8 cellular contexts compared by ENCODE assay signal in genomic region chr14:32076278-32077080, GRCh38. TPM values are rescaled to one million over a fixed set of nuclear protein-coding genes. Genes with fewer than 3 reads are reported as not detected.
A peak's percentile ranks its signal among the peaks of the same experiment; 100 is the strongest.
DNase-seq lines count a peak whose midpoint lies in the region; ATAC-seq and TF ChIP-seq lines count a peak whose summit lies in the region.

No MANE protein-coding gene starts in this region.

- in situ Hi-C loops in GM13976 (cut with MboI; ENCODE audit: low sequenced_read_pairs, unreplicated experiment) (loop anchor here (10.0 kb wide), 1 partner anchor 178 kb away; no protein-coding TSS in a partner anchor), brain microvascular endothelial cell (cut with HindIII; ENCODE audit: low pct_ligation_motif_present, low sequenced_read_pairs) (no loop called here), gastrocnemius medialis (cut with MboI; ENCODE audit: low sequenced_read_pairs in 4 of 4) (loop anchor here in 3 of 4 donors (5.0 to 25.0 kb wide), 5 partner anchors 126 to 486 kb away; partner anchors contain the start of genes RNU6-7 (in 2 of the 3) and RNU6-8 (in 2 of the 3))

- H3K4me1 ChIP-seq in gastrocnemius medialis, result peaks cover 27 to 42% of the 10 kb centered on the region in 2 donors

- H3K9me3 ChIP-seq in gastrocnemius medialis, result no peaks in the 10 kb centered on the region

- TF ChIP-seq CTCF in GM13976 (IDR thresholded peaks at IDR 0.05; ENCODE audit: borderline replicate concordance, control extremely low read depth, extremely low read depth, insufficient read depth, missing control alignments) (no peak), brain microvascular endothelial cell (IDR thresholded peaks at IDR 0.05; ENCODE audit: low read depth, low read length, missing control alignments) (no peak), gastrocnemius medialis (IDR thresholded peaks at IDR 0.05 in 4 of 5, conservative IDR thresholded peaks at IDR 0.05 in 1 of 5) (no peak)

- ATAC-seq in HG02852 (IDR thresholded peaks at IDR 0.05; ENCODE audit: unreplicated experiment) (peak; percentile 40), gastrocnemius medialis (peak; percentile 87 to 89)

- H3K27ac ChIP-seq in brain microvascular endothelial cell (peak overlapping the region; percentile 96), gastrocnemius medialis (peak overlapping the region; percentile 98 to 100 (median 100))

- no peaks in the 10 kb centered on the region for H3K27me3 ChIP-seq in brain microvascular endothelial cell (replicated peaks)
- no peaks in the 10 kb centered on the region for H3K27me3 ChIP-seq in gastrocnemius medialis

- peak; percentile 64 to 65 for TF ChIP-seq POLR2A in gastrocnemius medialis (IDR thresholded peaks at IDR 0.05)

- intact Hi-C loops in gastrocnemius medialis (cut with DNase I; ENCODE audit: low total_unique reads), result loop anchor here (1.0 to 10.0 kb wide), 5 partner anchors 125 to 869 kb away; partner anchors contain the start of genes DTD2, HECTD1 and NPAS3

- H3K36me3 ChIP-seq in brain microvascular endothelial cell (replicated peaks), result no peaks in the 10 kb centered on the region
- H3K36me3 ChIP-seq in gastrocnemius medialis, result no peaks in the 10 kb centered on the region

- peak overlapping the region; percentile 87 for H3K4me3 ChIP-seq in brain microvascular endothelial cell (ENCODE audit: low read depth, low read length)
- H3K4me3 ChIP-seq in iPS-11a (ENCODE audit: low read depth, low read length), result peak overlapping the region; percentile 87
- peak overlapping the region; percentile 89 to 99 (median 96) for H3K4me3 ChIP-seq in gastrocnemius medialis

- DNase-seq in GM13976 (ENCODE audit: low spot score) (peak; percentile 82), NCI-H1694 (lab: John Stamatoyannopoulos, UW) (peak; percentile 95), T1000 (lab: John Stamatoyannopoulos, UW) (peak; percentile 92), brain microvascular endothelial cell (peak; percentile 93), gastrocnemius medialis (peak; percentile 93 to 96), AML-193 (lab: John Stamatoyannopoulos, UW) (no peak)

RNA-seq across cellular contexts. Expression of gene ARHGAP5, which starts 0.6 kb away (rescaled TPM):
- total RNA-seq in gastrocnemius medialis, result 10 to 100 TPM; 56.5 to 76.9 (median 66.9) TPM

Comparison
In these comparisons a context has a peak if more than half of its experiments do, and no peak if none do; other contexts are left out.
1. DNase-seq: peak in GM13976 (single experiment), NCI-H1694 (single experiment), T1000 (single experiment), brain microvascular endothelial cell (single experiment) and gastrocnemius medialis (2 of 2); none in AML-193 (0 of 2).
2. Peak in every context shown above with its lines, with median percentiles within 50 percentile points of each other: H3K4me3 ChIP-seq.